In the genomic region with DNA sequence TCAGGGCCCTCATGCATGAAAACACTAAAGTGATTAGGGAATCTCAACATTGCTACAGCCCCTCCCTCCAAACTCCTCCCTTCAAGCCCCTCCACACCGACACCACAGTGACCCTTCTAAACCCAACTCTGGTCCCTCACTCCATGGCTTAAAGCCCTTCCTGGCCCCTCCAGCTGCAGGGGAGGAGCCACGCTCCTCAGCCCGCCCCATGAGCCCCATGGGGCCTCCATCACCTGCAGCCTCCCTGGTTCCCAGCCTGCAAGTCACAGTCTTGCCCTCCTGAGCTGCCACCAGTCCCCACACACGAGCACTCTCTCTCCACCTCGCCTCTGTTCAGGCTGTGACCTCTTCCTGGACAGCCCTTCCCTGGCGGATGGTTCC, we compare ENCODE assay signal across 13 cellular contexts. TPM values are rescaled to one million over a fixed set of nuclear protein-coding genes. Genes with fewer than 3 reads are reported as not detected.
DNase-seq lines count a peak whose midpoint lies in the region; ATAC-seq and TF ChIP-seq lines count a peak whose summit lies in the region.
"Had no signal": no experiment of that assay in that cellular context is flagged by ENCODE, and none has a peak within 500 bp of the region (broad histone marks: within the 10 kb centered on the region; RNA-seq: fewer than 3 reads in every experiment).

No MANE protein-coding gene starts in this region.

- in situ Hi-C loops in GM13976 (cut with MboI; ENCODE audit: low sequenced_read_pairs, unreplicated experiment), result no loop called here

- TF ChIP-seq CTCF in GM13976 (IDR thresholded peaks at IDR 0.05; ENCODE audit: borderline replicate concordance, control extremely low read depth, extremely low read depth, insufficient read depth, missing control alignments), result no peak
- no peak for TF ChIP-seq CTCF in chondrocyte (IDR thresholded peaks at IDR 0.05)
- no peak for TF ChIP-seq CTCF in upper lobe of right lung (IDR thresholded peaks at IDR 0.05)

- H3K4me3 ChIP-seq in BLaER1 (no peak overlapping the region), upper lobe of right lung (no peak overlapping the region)

- H3K4me1 Mint-ChIP-seq in chondrocyte (ENCODE audit: low read depth), result peaks cover 7% of the 10 kb centered on the region
- H3K4me1 Mint-ChIP-seq: CD14-positive monocyte; CD4-positive, alpha-beta memory T cell had no signal

- H3K36me3 ChIP-seq in BLaER1 (no peaks in the 10 kb centered on the region), upper lobe of right lung (no peaks in the 10 kb centered on the region)
- H3K36me3 ChIP-seq: BE2C had no signal

- H3K9ac ChIP-seq in BLaER1, result no peak overlapping the region

- no peak overlapping the region for H3K4me3 Mint-ChIP-seq in chondrocyte (ENCODE audit: unreplicated experiment)
- H3K4me3 Mint-ChIP-seq: CD14-positive monocyte; CD4-positive, alpha-beta memory T cell had no signal

- H3K27ac ChIP-seq in BLaER1 (no peak overlapping the region), upper lobe of right lung (no peak overlapping the region)
- H3K27ac ChIP-seq: HL-60 had no signal

- peak; percentile 20 for DNase-seq in GM13976 (ENCODE audit: low spot score)
- peak; percentile 42 for DNase-seq in chondrocyte (ENCODE audit: low spot score)
- DNase-seq in upper lobe of right lung, result peak; percentile 36
- DNase-seq in activated naive CD4-positive, alpha-beta T cell treated with anti-CD3 and anti-CD28 coated beads, Interleukin-2, amount 50 U/mL, for 72 hours (ENCODE audit: low spot score in 2 of 2), result no peak
- DNase-seq in activated CD4-positive, alpha-beta T cell treated with anti-CD3 and anti-CD28 coated beads, Interleukin-2, amount 50 U/mL, for 4 hours, result no peak
- DNase-seq: BE2C; CD4-positive, alpha-beta memory T cell; DMS79 treated with DMSO at 0.1 percent for 48 hours; GF-D8; HCEC 1CT had no signal

- H3K4me1 ChIP-seq in BLaER1 (peaks cover 26% of the 10 kb centered on the region), upper lobe of right lung (no peaks in the 10 kb centered on the region)
- H3K4me1 ChIP-seq: BE2C had no signal

- H3K27me3 Mint-ChIP-seq in chondrocyte (ENCODE audit: low read depth), result peaks cover 46% of the 10 kb centered on the region

- H3K4me2 ChIP-seq in BLaER1, result peak overlapping the region; percentile 66

- no peaks in the 10 kb centered on the region for H3K9me3 Mint-ChIP-seq in chondrocyte (ENCODE audit: low read depth)
- H3K9me3 Mint-ChIP-seq in activated naive CD4-positive, alpha-beta T cell treated with anti-CD3 and anti-CD28 coated beads, Interleukin-2, amount 50 U/mL, for 72 hours, result no peaks in the 10 kb centered on the region

- H3K9me3 ChIP-seq in BLaER1, result peaks cover 3% of the 10 kb centered on the region; the same call in 1 of the 2 replicates
- no peaks in the 10 kb centered on the region for H3K9me3 ChIP-seq in upper lobe of right lung
- H3K9me3 ChIP-seq: BE2C had no signal

- no peaks in the 10 kb centered on the region for H3K36me3 Mint-ChIP-seq in chondrocyte (ENCODE audit: low read depth)
- H3K36me3 Mint-ChIP-seq in activated naive CD4-positive, alpha-beta T cell treated with anti-CD3 and anti-CD28 coated beads, Interleukin-2, amount 50 U/mL, for 72 hours, result no peaks in the 10 kb centered on the region
- H3K36me3 Mint-ChIP-seq: CD14-positive monocyte; CD4-positive, alpha-beta memory T cell had no signal

- ATAC-seq in upper lobe of right lung, result no peak
- ATAC-seq in activated naive CD4-positive, alpha-beta T cell treated with anti-CD3 and anti-CD28 coated beads, Interleukin-2, amount 50 U/mL, for 72 hours, result no peak

- intact Hi-C loops in upper lobe of right lung (cut with DNase I), result no loop called here

- H3K27ac Mint-ChIP-seq in chondrocyte (ENCODE audit: unreplicated experiment), result no peak overlapping the region
- H3K27ac Mint-ChIP-seq in activated naive CD4-positive, alpha-beta T cell treated with anti-CD3 and anti-CD28 coated beads, Interleukin-2, amount 50 U/mL, for 72 hours, result no peak overlapping the region
- H3K27ac Mint-ChIP-seq: CD14-positive monocyte had no signal

- no peaks in the 10 kb centered on the region for H4K20me1 ChIP-seq in BLaER1

- no peaks in the 10 kb centered on the region for H3K27me3 ChIP-seq in BLaER1
- no peaks in the 10 kb centered on the region for H3K27me3 ChIP-seq in upper lobe of right lung
- H3K27me3 ChIP-seq: BE2C had no signal

RNA-seq across cellular contexts. Expression of a gene that starts 31.2 kb away (rescaled TPM):
- total RNA-seq in chondrocyte (0.10 to 0.94 TPM (median 0.13 TPM) in 3 replicates), upper lobe of right lung (0.09 TPM)
- total RNA-seq in activated naive CD4-positive, alpha-beta T cell treated with anti-CD3 and anti-CD28 coated beads, Interleukin-2, amount 50 U/mL, for 72 hours, result not detected
- total RNA-seq: CD4-positive, alpha-beta memory T cell had no signal

Comparison
In these comparisons a context has a peak if more than half of its experiments do, and no peak if none do; other contexts are left out.
1. DNase-seq: peak in GM13976 (single experiment), chondrocyte (single experiment) and upper lobe of right lung (single experiment); none in activated naive CD4-positive, alpha-beta T cell treated with anti-CD3 and anti-CD28 coated beads, Interleukin-2, amount 50 U/mL, for 72 hours (0 of 2) and activated CD4-positive, alpha-beta T cell treated with anti-CD3 and anti-CD28 coated beads, Interleukin-2, amount 50 U/mL, for 4 hours (0 of 2).